ENCODE assay signal across 1 cellular context in the genomic region with DNA sequence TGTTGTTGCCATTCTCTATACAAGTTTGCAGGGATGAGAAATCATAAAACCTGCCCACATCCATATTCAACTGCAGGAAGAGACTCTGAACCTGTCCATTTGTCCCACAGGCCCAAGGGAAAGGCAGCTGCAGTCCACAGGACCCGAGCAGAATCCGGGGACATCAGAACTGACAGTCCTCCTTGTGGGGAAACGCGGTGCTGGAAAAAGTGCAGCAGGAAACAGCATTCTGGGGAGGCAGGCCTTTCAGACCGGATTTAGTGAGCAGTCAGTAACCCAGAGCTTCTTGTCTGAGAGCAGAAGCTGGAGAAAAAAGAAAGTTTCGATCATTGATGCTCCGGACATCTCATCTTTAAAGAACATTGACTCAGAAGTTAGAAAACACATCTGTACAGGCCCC.
TF ChIP-seq lines count a peak whose summit lies in the region.

No MANE protein-coding gene starts in this region.

TF ChIP-seq in GM23338, 12 proteins besides CTCF, POLR2A, EP300 and RAD21 (continued from another document):
- TF ChIP-seq, protein P1, sequence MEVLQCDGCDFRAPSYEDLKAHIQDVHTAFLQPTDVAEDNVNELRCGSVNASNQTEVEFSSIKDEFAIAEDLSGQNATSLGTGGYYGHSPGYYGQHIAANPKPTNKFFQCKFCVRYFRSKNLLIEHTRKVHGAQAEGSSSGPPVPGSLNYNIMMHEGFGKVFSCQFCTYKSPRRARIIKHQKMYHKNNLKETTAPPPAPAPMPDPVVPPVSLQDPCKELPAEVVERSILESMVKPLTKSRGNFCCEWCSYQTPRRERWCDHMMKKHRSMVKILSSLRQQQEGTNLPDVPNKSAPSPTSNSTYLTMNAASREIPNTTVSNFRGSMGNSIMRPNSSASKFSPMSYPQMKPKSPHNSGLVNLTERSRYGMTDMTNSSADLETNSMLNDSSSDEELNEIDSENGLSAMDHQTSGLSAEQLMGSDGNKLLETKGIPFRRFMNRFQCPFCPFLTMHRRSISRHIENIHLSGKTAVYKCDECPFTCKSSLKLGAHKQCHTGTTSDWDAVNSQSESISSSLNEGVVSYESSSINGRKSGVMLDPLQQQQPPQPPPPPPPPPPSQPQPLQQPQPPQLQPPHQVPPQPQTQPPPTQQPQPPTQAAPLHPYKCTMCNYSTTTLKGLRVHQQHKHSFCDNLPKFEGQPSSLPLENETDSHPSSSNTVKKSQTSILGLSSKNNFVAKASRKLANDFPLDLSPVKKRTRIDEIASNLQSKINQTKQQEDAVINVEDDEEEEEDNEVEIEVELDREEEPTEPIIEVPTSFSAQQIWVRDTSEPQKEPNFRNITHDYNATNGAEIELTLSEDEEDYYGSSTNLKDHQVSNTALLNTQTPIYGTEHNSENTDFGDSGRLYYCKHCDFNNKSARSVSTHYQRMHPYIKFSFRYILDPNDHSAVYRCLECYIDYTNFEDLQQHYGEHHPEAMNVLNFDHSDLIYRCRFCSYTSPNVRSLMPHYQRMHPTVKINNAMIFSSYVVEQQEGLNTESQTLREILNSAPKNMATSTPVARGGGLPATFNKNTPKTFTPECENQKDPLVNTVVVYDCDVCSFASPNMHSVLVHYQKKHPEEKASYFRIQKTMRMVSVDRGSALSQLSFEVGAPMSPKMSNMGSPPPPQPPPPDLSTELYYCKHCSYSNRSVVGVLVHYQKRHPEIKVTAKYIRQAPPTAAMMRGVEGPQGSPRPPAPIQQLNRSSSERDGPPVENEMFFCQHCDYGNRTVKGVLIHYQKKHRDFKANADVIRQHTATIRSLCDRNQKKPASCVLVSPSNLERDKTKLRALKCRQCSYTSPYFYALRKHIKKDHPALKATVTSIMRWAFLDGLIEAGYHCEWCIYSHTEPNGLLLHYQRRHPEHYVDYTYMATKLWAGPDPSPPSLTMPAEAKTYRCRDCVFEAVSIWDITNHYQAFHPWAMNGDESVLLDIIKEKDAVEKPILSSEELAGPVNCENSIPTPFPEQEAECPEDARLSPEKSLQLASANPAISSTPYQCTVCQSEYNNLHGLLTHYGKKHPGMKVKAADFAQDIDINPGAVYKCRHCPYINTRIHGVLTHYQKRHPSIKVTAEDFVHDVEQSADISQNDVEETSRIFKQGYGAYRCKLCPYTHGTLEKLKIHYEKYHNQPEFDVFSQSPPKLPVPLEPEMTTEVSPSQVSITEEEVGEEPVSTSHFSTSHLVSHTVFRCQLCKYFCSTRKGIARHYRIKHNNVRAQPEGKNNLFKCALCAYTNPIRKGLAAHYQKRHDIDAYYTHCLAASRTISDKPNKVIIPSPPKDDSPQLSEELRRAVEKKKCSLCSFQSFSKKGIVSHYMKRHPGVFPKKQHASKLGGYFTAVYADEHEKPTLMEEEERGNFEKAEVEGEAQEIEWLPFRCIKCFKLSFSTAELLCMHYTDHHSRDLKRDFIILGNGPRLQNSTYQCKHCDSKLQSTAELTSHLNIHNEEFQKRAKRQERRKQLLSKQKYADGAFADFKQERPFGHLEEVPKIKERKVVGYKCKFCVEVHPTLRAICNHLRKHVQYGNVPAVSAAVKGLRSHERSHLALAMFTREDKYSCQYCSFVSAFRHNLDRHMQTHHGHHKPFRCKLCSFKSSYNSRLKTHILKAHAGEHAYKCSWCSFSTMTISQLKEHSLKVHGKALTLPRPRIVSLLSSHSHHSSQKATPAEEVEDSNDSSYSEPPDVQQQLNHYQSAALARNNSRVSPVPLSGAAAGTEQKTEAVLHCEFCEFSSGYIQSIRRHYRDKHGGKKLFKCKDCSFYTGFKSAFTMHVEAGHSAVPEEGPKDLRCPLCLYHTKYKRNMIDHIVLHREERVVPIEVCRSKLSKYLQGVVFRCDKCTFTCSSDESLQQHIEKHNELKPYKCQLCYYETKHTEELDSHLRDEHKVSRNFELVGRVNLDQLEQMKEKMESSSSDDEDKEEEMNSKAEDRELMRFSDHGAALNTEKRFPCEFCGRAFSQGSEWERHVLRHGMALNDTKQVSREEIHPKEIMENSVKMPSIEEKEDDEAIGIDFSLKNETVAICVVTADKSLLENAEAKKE (CRISPR knock-in tag; IDR thresholded peaks at IDR 0.05): no peak
- TF ChIP-seq CREB1 (CRISPR knock-in tag; IDR thresholded peaks at IDR 0.05; ENCODE audit: low read depth) (no peak), ZNF331 (CRISPR knock-in tag; IDR thresholded peaks at IDR 0.05; ENCODE audit: low read depth) (no peak)
- TF ChIP-seq, protein P2, sequence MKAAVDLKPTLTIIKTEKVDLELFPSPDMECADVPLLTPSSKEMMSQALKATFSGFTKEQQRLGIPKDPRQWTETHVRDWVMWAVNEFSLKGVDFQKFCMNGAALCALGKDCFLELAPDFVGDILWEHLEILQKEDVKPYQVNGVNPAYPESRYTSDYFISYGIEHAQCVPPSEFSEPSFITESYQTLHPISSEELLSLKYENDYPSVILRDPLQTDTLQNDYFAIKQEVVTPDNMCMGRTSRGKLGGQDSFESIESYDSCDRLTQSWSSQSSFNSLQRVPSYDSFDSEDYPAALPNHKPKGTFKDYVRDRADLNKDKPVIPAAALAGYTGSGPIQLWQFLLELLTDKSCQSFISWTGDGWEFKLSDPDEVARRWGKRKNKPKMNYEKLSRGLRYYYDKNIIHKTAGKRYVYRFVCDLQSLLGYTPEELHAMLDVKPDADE (IDR thresholded peaks at IDR 0.05): no peak
